ENCODE assay signal across 1 cellular context in the genomic region with DNA sequence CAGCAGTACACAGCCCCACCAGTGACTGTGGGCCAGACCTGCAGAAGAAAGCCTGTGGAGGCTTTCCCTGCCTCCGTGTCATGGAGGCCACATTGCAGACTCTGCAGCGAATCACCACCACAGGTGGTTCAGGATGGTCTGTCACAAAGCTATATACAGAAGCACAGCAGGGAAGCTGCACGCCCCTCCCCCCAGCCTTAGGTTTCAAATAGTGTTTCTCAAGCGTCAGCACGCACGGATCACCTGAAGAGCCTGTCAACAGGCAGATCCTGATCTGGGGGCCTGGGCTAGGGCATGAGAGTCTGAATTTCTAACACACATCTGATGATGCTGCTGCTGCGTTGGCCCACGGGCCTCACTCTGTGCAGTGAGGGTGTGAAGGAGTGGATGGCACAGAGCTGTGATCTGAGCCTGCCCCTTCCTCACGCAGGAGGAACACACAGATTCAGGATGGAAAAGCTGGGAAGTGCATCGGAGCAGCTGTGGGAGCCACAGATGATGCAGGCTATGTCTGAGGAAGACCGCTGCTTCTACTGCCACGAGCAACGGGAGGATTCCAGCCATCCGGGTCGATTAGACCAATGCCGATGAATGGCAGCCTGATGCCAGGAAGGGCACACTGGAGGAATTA.
TF ChIP-seq lines count a peak whose summit lies in the region.

No MANE protein-coding gene starts in this region.

TF ChIP-seq in HepG2, 621 proteins besides CTCF, POLR2A, EP300 and RAD21 (continued from another document):
- TF ChIP-seq, protein P1, sequence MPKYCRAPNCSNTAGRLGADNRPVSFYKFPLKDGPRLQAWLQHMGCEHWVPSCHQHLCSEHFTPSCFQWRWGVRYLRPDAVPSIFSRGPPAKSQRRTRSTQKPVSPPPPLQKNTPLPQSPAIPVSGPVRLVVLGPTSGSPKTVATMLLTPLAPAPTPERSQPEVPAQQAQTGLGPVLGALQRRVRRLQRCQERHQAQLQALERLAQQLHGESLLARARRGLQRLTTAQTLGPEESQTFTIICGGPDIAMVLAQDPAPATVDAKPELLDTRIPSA (CRISPR knock-in tag; IDR thresholded peaks at IDR 0.05; ENCODE audit: borderline replicate concordance) = no peak
- TF ChIP-seq NPAS2 (CRISPR knock-in tag; IDR thresholded peaks at IDR 0.05; ENCODE audit: borderline replicate concordance) = 0 out of 2 replicates have a peak, but pooled peaks have one; percentile 25
